Comparison of ENCODE assay signal across 11 cellular contexts in the genomic region with DNA sequence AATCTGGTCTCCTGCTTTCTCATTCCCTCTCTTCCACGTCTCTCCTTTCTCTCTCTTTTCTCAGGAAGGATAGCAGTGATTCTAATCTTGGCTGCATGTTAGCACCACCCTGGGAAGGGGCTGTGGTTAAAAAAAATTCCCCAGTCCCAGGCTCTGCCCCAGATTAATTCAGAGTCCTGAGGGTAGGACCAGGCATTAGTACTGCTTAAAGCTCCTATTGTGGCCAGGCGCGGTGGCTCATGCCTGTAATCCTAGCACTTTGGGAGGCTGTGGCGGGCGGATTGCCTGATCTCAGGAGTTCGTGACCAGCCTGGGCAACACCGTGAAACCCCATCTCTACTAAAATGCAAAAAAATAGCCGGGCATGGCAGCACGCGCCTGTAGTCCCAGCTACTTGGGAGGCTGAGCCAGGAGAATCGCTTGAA. TPM values are rescaled to one million over a fixed set of nuclear protein-coding genes. Genes with fewer than 3 reads are reported as not detected.
A peak's percentile ranks its signal among the peaks of the same experiment; 100 is the strongest.
DNase-seq lines count a peak whose midpoint lies in the region; ATAC-seq, FAIRE-seq and TF ChIP-seq lines count a peak whose summit lies in the region.
"Had no signal": no experiment of that assay in that cellular context is flagged by ENCODE, and none has a peak within 500 bp of the region (broad histone marks: within the 10 kb centered on the region; RNA-seq: fewer than 3 reads in every experiment).

No MANE protein-coding gene starts in this region.

- ATAC-seq in RWPE2 (ENCODE audit: low read depth) = no peak
- no peak for ATAC-seq in GM21367 (IDR thresholded peaks at IDR 0.05; ENCODE audit: unreplicated experiment)
- ATAC-seq in HG03039 (IDR thresholded peaks at IDR 0.05; ENCODE audit: unreplicated experiment) = no peak

- no peak for TF ChIP-seq POLR2A in endothelial cell of umbilical vein (IDR thresholded peaks at IDR 0.05; ENCODE audit: low read depth, low read length)
- no peak for TF ChIP-seq POLR2A in sigmoid colon (IDR thresholded peaks at IDR 0.05)
- TF ChIP-seq POLR2A in lower leg skin (IDR thresholded peaks at IDR 0.05) = no peak

- intact Hi-C loops in endothelial cell of umbilical vein (cut with micrococcal nuclease) (loop anchor here (1.0 to 5.0 kb wide), 5 partner anchors 9 to 34 kb away; a partner anchor contains a TSS), sigmoid colon (cut with DNase I) (loop anchor here (2.0 kb wide), 1 partner anchor 35 kb away; a partner anchor contains a TSS), lower leg skin (cut with DNase I; ENCODE audit: low total_unique reads) (no loop called here)

- H3K4me1 ChIP-seq in RWPE2 (ENCODE audit: insufficient read depth, poor library complexity, severe bottlenecking) = peaks cover 33% of the 10 kb centered on the region
- peaks cover 38% of the 10 kb centered on the region for H3K4me1 ChIP-seq in endothelial cell of umbilical vein (ENCODE audit: control insufficient read depth, extremely low read depth, insufficient read depth, low read length)
- H3K4me1 ChIP-seq in sigmoid colon = peaks cover 0 to 54% (median 48%) of the 10 kb centered on the region in 4 donors

- no peak overlapping the region for H3K9ac ChIP-seq in endothelial cell of umbilical vein (replicated peaks; ENCODE audit: extremely low read depth, insufficient read depth, low read length)

- no peak for TF ChIP-seq EP300 in sigmoid colon (IDR thresholded peaks at IDR 0.05)

- BruUV-seq in endothelial cell of umbilical vein (replicated peaks; lab: Mats Ljungman, UMichigan) = no TSS peak

- H2AFZ ChIP-seq in endothelial cell of umbilical vein (ENCODE audit: low read depth, low read length) = no peak overlapping the region

- no peak for FAIRE-seq in endothelial cell of umbilical vein (lab: Jason Lieb, UNC)
- FAIRE-seq: colon had no signal

- no peaks in the 10 kb centered on the region for H3K9me1 ChIP-seq in endothelial cell of umbilical vein (replicated peaks; ENCODE audit: control insufficient read depth, extremely low read depth, insufficient read depth, low read length)

- DNase-seq in Daoy (ENCODE audit: low read depth) = peak; percentile 28
- no peak for DNase-seq in RWPE2 (ENCODE audit: low spot score)
- DNase-seq in endothelial cell of umbilical vein (ENCODE audit: low read depth, low spot score) = no peak
- DNase-seq in sigmoid colon = no peak
- no peak for DNase-seq in NCI-H345 (lab: John Stamatoyannopoulos, UW)
- DNase-seq in lower leg skin (ENCODE audit: low spot score in 2 of 2) = no peak
- DNase-seq: NCI-H1436 had no signal

- H3K36me3 ChIP-seq in RWPE2 (ENCODE audit: low read depth) (no peaks in the 10 kb centered on the region), endothelial cell of umbilical vein (ENCODE audit: control insufficient read depth in 2 of 2, extremely low read depth in 1 of 2, insufficient read depth in 2 of 2, low read length in 2 of 2) (no peaks in the 10 kb centered on the region), sigmoid colon (no peaks in the 10 kb centered on the region)
- H3K36me3 ChIP-seq: left lung had no signal

- H3K4me2 ChIP-seq in endothelial cell of umbilical vein (ENCODE audit: insufficient read depth, low read length) = peak overlapping the region; percentile 5

- CTCF ChIA-PET in endothelial cell of umbilical vein (lab: Charles Lee) = interaction anchor here (1.2 to 2.4 kb wide), 5 partner anchors 8 to 195 kb away, joined by 5 to 23 read pairs (median 5); no protein-coding TSS in a partner anchor

- no peaks in the 10 kb centered on the region for H3K27me3 ChIP-seq in RWPE2 (ENCODE audit: insufficient read depth, poor library complexity, severe bottlenecking)
- no peaks in the 10 kb centered on the region for H3K27me3 ChIP-seq in endothelial cell of umbilical vein (ENCODE audit: control insufficient read depth in 2 of 2, insufficient read depth in 2 of 2, low read length in 2 of 2)
- H3K27me3 ChIP-seq in sigmoid colon = no peaks in the 10 kb centered on the region
- H3K27me3 ChIP-seq: left lung had no signal

- no peaks in the 10 kb centered on the region for H4K20me1 ChIP-seq in endothelial cell of umbilical vein (replicated peaks; ENCODE audit: control insufficient read depth, extremely low read depth, insufficient read depth, low read length)

- H3K9me3 ChIP-seq in RWPE2 (ENCODE audit: severe bottlenecking) (no peaks in the 10 kb centered on the region), endothelial cell of umbilical vein (replicated peaks; ENCODE audit: control insufficient read depth, insufficient read depth, low read length) (no peaks in the 10 kb centered on the region), sigmoid colon (no peaks in the 10 kb centered on the region)
- H3K9me3 ChIP-seq: left lung had no signal

- H3K27ac ChIP-seq in RWPE2 (ENCODE audit: poor library complexity, severe bottlenecking) = peak overlapping the region; percentile 67
- no peak overlapping the region for H3K27ac ChIP-seq in endothelial cell of umbilical vein (ENCODE audit: insufficient read depth, low read depth, low read length)
- peak overlapping the region; percentile 79 to 89 (median 82) for H3K27ac ChIP-seq in sigmoid colon

- dilution Hi-C loops in endothelial cell of umbilical vein (cut with MboI; ENCODE audit: extremely low pct_ligation_motif_present, low sequenced_read_pairs) = no loop called here

- POLR2A ChIA-PET in endothelial cell of umbilical vein (lab: Charles Lee) = interaction anchor here (1.3 kb wide), 1 partner anchor 8 kb away, joined by 9 read pairs; no protein-coding TSS in a partner anchor

- TF ChIP-seq CTCF in RWPE2 (IDR thresholded peaks at IDR 0.05; ENCODE audit: poor library complexity, severe bottlenecking) (no peak), endothelial cell of umbilical vein (IDR thresholded peaks at IDR 0.05; ENCODE audit: extremely low read depth in 1 of 2, insufficient read depth in 1 of 2, low read depth in 1 of 2, low read length in 2 of 2) (no peak), sigmoid colon (IDR thresholded peaks at IDR 0.05) (no peak), lower leg skin (IDR thresholded peaks at IDR 0.05) (no peak)

- 89 to 95% methylated on average over 11 of the region's 11 CpGs for WGBS in sigmoid colon, 2 donors
- 63 to 79% methylated on average over 11 of the region's 11 CpGs for WGBS in lower leg skin, 2 donors

- H3K79me2 ChIP-seq in endothelial cell of umbilical vein (ENCODE audit: control insufficient read depth, insufficient read depth, low read length) = no peaks in the 10 kb centered on the region

- H3K4me3 ChIP-seq in RWPE2 (ENCODE audit: severe bottlenecking) = no peak overlapping the region
- H3K4me3 ChIP-seq in endothelial cell of umbilical vein (replicated peaks in 1 of 3; ENCODE audit: insufficient read depth in 1 of 3, low read depth in 1 of 3, low read length in 3 of 3) = no peak overlapping the region
- no peak overlapping the region for H3K4me3 ChIP-seq in sigmoid colon
- H3K4me3 ChIP-seq in lower leg skin (ENCODE audit: low read depth, poor library complexity, severe bottlenecking) = no peak overlapping the region
- H3K4me3 ChIP-seq: left lung had no signal

TF ChIP-seq in endothelial cell of umbilical vein, 7 proteins besides CTCF, POLR2A, EP300 and RAD21:
- TF ChIP-seq GATA2 (IDR thresholded peaks at IDR 0.05; ENCODE audit: insufficient read depth, insufficient read length, low read depth, low read length) (no peak), FOS (IDR thresholded peaks at IDR 0.05; ENCODE audit: borderline replicate concordance, insufficient read depth, low read length) (no peak), JUN (IDR thresholded peaks at IDR 0.05; ENCODE audit: borderline replicate concordance, insufficient read depth, insufficient read length, low read depth) (no peak), EZH2 (IDR thresholded peaks at IDR 0.05; ENCODE audit: borderline replicate concordance, low read depth, low read length, severe bottlenecking) (no peak), MYC (IDR thresholded peaks at IDR 0.05; ENCODE audit: low read depth, low read length) (no peak), POLR2AphosphoS5 (IDR thresholded peaks at IDR 0.05; ENCODE audit: insufficient read depth, low read depth, low read length) (no peak)
- TF ChIP-seq, protein P1, sequence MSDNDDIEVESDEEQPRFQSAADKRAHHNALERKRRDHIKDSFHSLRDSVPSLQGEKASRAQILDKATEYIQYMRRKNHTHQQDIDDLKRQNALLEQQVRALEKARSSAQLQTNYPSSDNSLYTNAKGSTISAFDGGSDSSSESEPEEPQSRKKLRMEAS (IDR thresholded peaks at IDR 0.05; ENCODE audit: insufficient read depth, insufficient read length) = no peak

RNA-seq across cellular contexts. Expression of a gene that starts 35.4 kb away (rescaled TPM):
- 35.2 and 36.1 TPM in 2 replicates for total RNA-seq in Daoy (2014; rRNA removed; shearing (Covaris generic))
- 30.8 and 32.0 TPM in 2 replicates for total RNA-seq in endothelial cell of umbilical vein
- 11.1 and 13.3 TPM in 2 replicates for polyA plus RNA-seq in endothelial cell of umbilical vein
- 13.3 and 13.4 TPM in 2 replicates for polyA plus RNA-seq in endothelial cell of umbilical vein (2011; cell fraction: cytosol; rRNA removed)
- polyA plus RNA-seq in endothelial cell of umbilical vein (2011; cell fraction: nucleus; rRNA removed) = 32.8 and 41.2 TPM in 2 replicates
- 14.7 and 21.6 TPM in 2 replicates for polyA plus RNA-seq in endothelial cell of umbilical vein (2012)
- 40.5 and 42.8 TPM in 2 replicates for polyA minus RNA-seq in endothelial cell of umbilical vein
- polyA minus RNA-seq in endothelial cell of umbilical vein (2011; cell fraction: cytosol; rRNA and poly(A)+ RNA removed) = 19.7 TPM
- 37.8 and 48.9 TPM in 2 replicates for polyA minus RNA-seq in endothelial cell of umbilical vein (2011; cell fraction: nucleus; rRNA and poly(A)+ RNA removed)
- total RNA-seq in sigmoid colon = 10 to 100 TPM; 16.1 to 23.8 (median 20.6) TPM
- 10 to 100 TPM; 16.2 to 27.8 (median 17.6) TPM for polyA plus RNA-seq in sigmoid colon
- 10 to 100 TPM; 29.5 to 37.4 (median 33.6) TPM for total RNA-seq in lower leg skin
